20 cellular contexts compared by ENCODE assay signal in genomic region chr15:74034206-74034755, GRCh38. TPM values are rescaled to one million over a fixed set of nuclear protein-coding genes. Genes with fewer than 3 reads are reported as not detected.
DNase-seq lines count a peak whose midpoint lies in the region; ATAC-seq, FAIRE-seq and TF ChIP-seq lines count a peak whose summit lies in the region.
"Had no signal": no experiment of that assay in that cellular context is flagged by ENCODE, and none has a peak within 500 bp of the region (broad histone marks: within the 10 kb centered on the region; RNA-seq: fewer than 3 reads in every experiment).

No MANE protein-coding gene starts in this region.

- H3K27me3 ChIP-seq in BLaER1, result no peaks in the 10 kb centered on the region
- no peaks in the 10 kb centered on the region for H3K27me3 ChIP-seq in astrocyte (ENCODE audit: insufficient read depth, low read length)

- ATAC-seq in HG03045 (IDR thresholded peaks at IDR 0.05; ENCODE audit: unreplicated experiment) (no peak), HG03565 (IDR thresholded peaks at IDR 0.05; ENCODE audit: unreplicated experiment) (no peak)
- ATAC-seq: CD8-positive, alpha-beta T cell had no signal

- H3K79me2 ChIP-seq in astrocyte (ENCODE audit: insufficient read depth, low read length), result no peaks in the 10 kb centered on the region

- H3K4me1 Mint-ChIP-seq in astrocyte (ENCODE audit: low read depth, unreplicated experiment) (peaks cover 21% of the 10 kb centered on the region), neural crest cell (peaks cover 15% of the 10 kb centered on the region)

- TF ChIP-seq CTCF in HEK293 (tag by site-specific recombination; IDR thresholded peaks at IDR 0.05) (no peak), astrocyte (IDR thresholded peaks at IDR 0.05; ENCODE audit: insufficient read depth, low read depth, low read length) (no peak), neural crest cell (conservative IDR thresholded peaks at IDR 0.05) (no peak)

- DNase-seq in astrocyte (ENCODE audit: low read depth), result no peak
- no peak for DNase-seq in neural crest cell (ENCODE audit: low read depth, low spot score)
- no peak for DNase-seq in SKM-1 treated with dmso at 0.1 percent for 144 hours (lab: John Stamatoyannopoulos, UW; ENCODE audit: unreplicated experiment)
- DNase-seq: Caco-2; CD4-positive, CD25-positive, alpha-beta regulatory T cell; CD8-positive, alpha-beta T cell; DMS153; DND-41; GOT3 had no signal

- CTCF ChIA-PET in HEK293 (lab: Yijun Ruan, JAX), result interaction anchor here (0.6 to 8.1 kb wide), 4 partner anchors 14 to 83 kb away, joined by 4 to 248 read pairs (median 8); no protein-coding TSS in a partner anchor

- H3K4me1 ChIP-seq in BLaER1, result peaks cover 18% of the 10 kb centered on the region
- H3K4me1 ChIP-seq in HEK293 (ENCODE audit: control insufficient read depth, insufficient read depth, low read length), result no peaks in the 10 kb centered on the region
- H3K4me1 ChIP-seq in astrocyte (ENCODE audit: insufficient read depth, low read length), result peaks cover 9% of the 10 kb centered on the region
- H3K4me1 ChIP-seq: Caco-2, HAP-1 had no signal

- H3K4me3 Mint-ChIP-seq in astrocyte (ENCODE audit: unreplicated experiment) (peak overlapping the region; percentile 8), neural crest cell (no peak overlapping the region)
- H3K4me3 Mint-ChIP-seq: CD4-positive, CD25-positive, alpha-beta regulatory T cell; CD8-positive, alpha-beta T cell had no signal

- H3K9me3 Mint-ChIP-seq in astrocyte (ENCODE audit: unreplicated experiment) (no peaks in the 10 kb centered on the region), neural crest cell (no peaks in the 10 kb centered on the region)
- H3K9me3 Mint-ChIP-seq: CD4-positive, CD25-positive, alpha-beta regulatory T cell; CD8-positive, alpha-beta T cell had no signal

- H3K27ac Mint-ChIP-seq in astrocyte (ENCODE audit: unreplicated experiment) (no peak overlapping the region), neural crest cell (ENCODE audit: unreplicated experiment) (peak overlapping the region; percentile 57)

- H3K4me3 ChIP-seq in BLaER1 (no peak overlapping the region), HEK293 (ENCODE audit: low read depth, low read length) (no peak overlapping the region), astrocyte (ENCODE audit: insufficient read depth, low read depth, low read length) (no peak overlapping the region)
- H3K4me3 ChIP-seq: HAP-1 had no signal

- H3K36me3 Mint-ChIP-seq in astrocyte (ENCODE audit: low read depth, unreplicated experiment), result peaks cover 39% of the 10 kb centered on the region
- H3K36me3 Mint-ChIP-seq in neural crest cell (ENCODE audit: low read depth), result peaks cover 3% of the 10 kb centered on the region

- no peaks in the 10 kb centered on the region for H3K27me3 Mint-ChIP-seq in astrocyte (ENCODE audit: low read depth, unreplicated experiment)
- H3K27me3 Mint-ChIP-seq in neural crest cell (ENCODE audit: low read depth), result no peaks in the 10 kb centered on the region
- H3K27me3 Mint-ChIP-seq: CD4-positive, CD25-positive, alpha-beta regulatory T cell had no signal

- no peak for FAIRE-seq in astrocyte (lab: Jason Lieb, UNC)
- FAIRE-seq: G401.6, GM12892, H54 had no signal

- H3K9me3 ChIP-seq in BLaER1, result no peaks in the 10 kb centered on the region
- no peaks in the 10 kb centered on the region for H3K9me3 ChIP-seq in HEK293 (ENCODE audit: control insufficient read depth, insufficient read depth, low read depth, low read length)
- no peaks in the 10 kb centered on the region for H3K9me3 ChIP-seq in astrocyte (ENCODE audit: insufficient read depth, low read depth, low read length)
- H3K9me3 ChIP-seq: Caco-2, HAP-1 had no signal

- H4K20me1 ChIP-seq in BLaER1, result peaks cover 55% of the 10 kb centered on the region
- H4K20me1 ChIP-seq in astrocyte (ENCODE audit: insufficient read depth, low read length), result peaks cover 6% of the 10 kb centered on the region

- H3K36me3 ChIP-seq in BLaER1 (peaks cover 73% of the 10 kb centered on the region), HEK293 (ENCODE audit: control insufficient read depth in 2 of 2, insufficient read depth in 1 of 2, low read length in 2 of 2) (peaks cover 0 to 30% of the 10 kb centered on the region in 2 experiments; a peak in 1 of 3 replicates), astrocyte (ENCODE audit: insufficient read depth, low read length) (peaks cover 16% of the 10 kb centered on the region)

- POLR2A ChIA-PET in HEK293 (lab: Yijun Ruan, JAX), result no interaction called here

- H3K27ac ChIP-seq in BLaER1 (no peak overlapping the region), HEK293 (ENCODE audit: extremely low read depth, low read depth, low read length) (no peak overlapping the region), astrocyte (ENCODE audit: low read depth, low read length) (no peak overlapping the region)
- H3K27ac ChIP-seq: C4-2B had no signal

- H3K9ac ChIP-seq in BLaER1 (no peak overlapping the region), astrocyte (ENCODE audit: low read length) (no peak overlapping the region)

- 0 out of 2 replicates have a peak overlapping the region, but pooled peaks have one; percentile 5 for H3K4me2 ChIP-seq in BLaER1
- no peak overlapping the region for H3K4me2 ChIP-seq in astrocyte (ENCODE audit: low read length)

- H2AFZ ChIP-seq in astrocyte (ENCODE audit: low read depth, low read length), result no peak overlapping the region

TF ChIP-seq in HEK293, 187 proteins besides CTCF, POLR2A, EP300 and RAD21:
- TF ChIP-seq ZIC2 (tag by site-specific recombination; IDR thresholded peaks at IDR 0.05), result peak; percentile 84
- no peak for TF ChIP-seq ZNF26 (tag by site-specific recombination; IDR thresholded peaks at IDR 0.05)
TF ChIP-seq in HEK293: peak in this region for 1.

RNA-seq across cellular contexts. Expression of gene PML, which starts 39.8 kb away (rescaled TPM):
- total RNA-seq in astrocyte (116 and 119 TPM in 2 replicates), neural crest cell (30.6 and 38.0 TPM in 2 replicates)

RNA-seq across cellular contexts. Expression of gene STOML1, which starts 42.2 kb away (rescaled TPM):
- 12.4 and 16.6 TPM in 2 replicates for total RNA-seq in astrocyte
- 8.7 and 9.7 TPM in 2 replicates for total RNA-seq in neural crest cell

RNA-seq across cellular contexts. Expression of gene GOLGA6A, which starts 48.1 kb away (rescaled TPM):
- total RNA-seq in astrocyte (0.30 and 0.31 TPM in 2 replicates), neural crest cell (not detected in 2 replicates)
- total RNA-seq: A172; A673; Caco-2; CD8-positive, alpha-beta T cell had no signal
